In the genomic region with DNA sequence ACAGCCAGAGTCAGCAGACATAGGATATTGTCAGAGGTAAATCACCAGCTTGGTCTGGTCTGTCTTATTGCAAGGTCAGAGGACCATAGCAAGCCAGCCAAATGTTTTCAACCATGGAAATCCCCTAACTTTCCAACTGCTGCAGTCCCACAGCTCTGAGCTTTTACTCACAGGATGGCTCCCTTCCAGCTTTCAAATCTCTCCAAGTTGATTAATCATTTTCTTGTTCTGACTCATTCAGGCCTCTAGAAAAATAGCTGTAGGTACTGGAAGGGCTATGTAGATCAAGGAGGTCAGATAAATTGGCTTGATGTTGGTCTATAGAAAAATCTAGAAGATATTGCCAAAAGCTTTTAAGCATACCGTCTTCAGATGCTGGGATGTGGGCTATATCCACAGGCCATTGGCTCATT, we compare ENCODE assay signal across 9 cellular contexts.
DNase-seq lines count a peak whose midpoint lies in the region; ATAC-seq and TF ChIP-seq lines count a peak whose summit lies in the region.
"Had no signal": no experiment of that assay in that cellular context is flagged by ENCODE, and none has a peak within 500 bp of the region (broad histone marks: within the 10 kb centered on the region; RNA-seq: fewer than 3 reads in every experiment).

No MANE protein-coding gene starts in this region.

- POLR2A ChIA-PET in activated CD4-positive, alpha-beta T cell treated with anti-CD3 and anti-CD28 coated beads, Interleukin-2, amount 10 ng/mL, durations not matched to agents 7 days and 5 days (lab: Charles Lee), result interaction anchor here (0.6 kb wide), 1 partner anchor 450 kb away, joined by 7 read pairs; no protein-coding TSS in a partner anchor

- ATAC-seq in HG02642 (IDR thresholded peaks at IDR 0.05; ENCODE audit: poor library complexity, unreplicated experiment), result peak; percentile 84
- peak; percentile 94 for ATAC-seq in omental fat pad (ENCODE audit: low FRiP score)

- no peak overlapping the region for H3K9ac ChIP-seq in OCI-LY3 (ENCODE audit: low read length)

- TF ChIP-seq CTCF in OCI-LY3 (IDR thresholded peaks at IDR 0.05; ENCODE audit: low read depth, low read length) (no peak), epithelial cell of esophagus (IDR thresholded peaks at IDR 0.05; ENCODE audit: insufficient read depth, low read depth, low read length, missing control alignments) (no peak), omental fat pad (IDR thresholded peaks at IDR 0.05) (no peak)

- no peaks in the 10 kb centered on the region for H3K27me3 ChIP-seq in OCI-LY3 (ENCODE audit: low read depth, low read length)

- no peak overlapping the region for H2AFZ ChIP-seq in OCI-LY3 (ENCODE audit: low read depth, low read length)

- intact Hi-C loops in activated CD4-positive, alpha-beta T cell treated with anti-CD3 and anti-CD28 coated beads, Interleukin-2, amount 10 ng/mL, durations not matched to agents 24 days and 14 days (cut with micrococcal nuclease), result loop anchor here (1.0 to 10.0 kb wide), 5 partner anchors 21 to 564 kb away; no protein-coding TSS in a partner anchor

- H3K79me2 ChIP-seq in OCI-LY3 (ENCODE audit: low read length), result no peaks in the 10 kb centered on the region

- no peaks in the 10 kb centered on the region for H3K9me3 Mint-ChIP-seq in activated CD4-positive, alpha-beta T cell treated with anti-CD3 and anti-CD28 coated beads, Interleukin-2, amount 10 ng/mL, durations not matched to agents 24 days and 14 days
- H3K9me3 Mint-ChIP-seq in activated CD4-positive, alpha-beta T cell treated with anti-CD3 and anti-CD28 coated beads, Interleukin-2, amount 10 ng/mL, durations not matched to agents 7 days and 5 days, result peaks cover 2% of the 10 kb centered on the region
- H3K9me3 Mint-ChIP-seq: dendritic cell treated with granulocyte-macrophage colony-stimulating factor and Interleukin-4, amounts not matched to agents 40 ng/mL and 50 ng/mL, for 4 days had no signal

- H3K27ac Mint-ChIP-seq in activated CD4-positive, alpha-beta T cell treated with anti-CD3 and anti-CD28 coated beads, Interleukin-2, amount 10 ng/mL, durations not matched to agents 24 days and 14 days, result no peak overlapping the region
- no peak overlapping the region for H3K27ac Mint-ChIP-seq in activated CD4-positive, alpha-beta T cell treated with anti-CD3 and anti-CD28 coated beads, Interleukin-2, amount 10 ng/mL, durations not matched to agents 7 days and 5 days
- H3K27ac Mint-ChIP-seq: dendritic cell treated with granulocyte-macrophage colony-stimulating factor and Interleukin-4, amounts not matched to agents 40 ng/mL and 50 ng/mL, for 4 days had no signal

- DNase-seq in activated CD4-positive, alpha-beta T cell treated with anti-CD3 and anti-CD28 coated beads, Interleukin-2, amount 10 ng/mL, durations not matched to agents 24 days and 14 days, result peak; percentile 71
- no peak for DNase-seq in activated CD4-positive, alpha-beta T cell treated with anti-CD3 and anti-CD28 coated beads, Interleukin-2, amount 10 ng/mL, durations not matched to agents 7 days and 5 days
- peak; percentile 98 for DNase-seq in epithelial cell of esophagus (ENCODE audit: low read depth)
- DNase-seq in omental fat pad (ENCODE audit: low spot score), result no peak
- no peak for DNase-seq in NCI-H774 (lab: John Stamatoyannopoulos, UW)
- no peak for DNase-seq in NCI-H1105 (lab: John Stamatoyannopoulos, UW)

- CTCF ChIA-PET in activated CD4-positive, alpha-beta T cell treated with anti-CD3 and anti-CD28 coated beads, Interleukin-2, amount 10 ng/mL, durations not matched to agents 7 days and 5 days (lab: Charles Lee), result interaction anchor here (0.6 to 0.7 kb wide), 3 partner anchors 10 to 69 kb away, joined by 3 to 6 read pairs (median 3); no protein-coding TSS in a partner anchor

- H4K20me1 ChIP-seq in OCI-LY3 (ENCODE audit: insufficient read depth, low read length), result no peaks in the 10 kb centered on the region

- H3K27me3 Mint-ChIP-seq in activated CD4-positive, alpha-beta T cell treated with anti-CD3 and anti-CD28 coated beads, Interleukin-2, amount 10 ng/mL, durations not matched to agents 24 days and 14 days, result no peaks in the 10 kb centered on the region
- H3K27me3 Mint-ChIP-seq in activated CD4-positive, alpha-beta T cell treated with anti-CD3 and anti-CD28 coated beads, Interleukin-2, amount 10 ng/mL, durations not matched to agents 7 days and 5 days, result no peaks in the 10 kb centered on the region
- H3K27me3 Mint-ChIP-seq: dendritic cell treated with granulocyte-macrophage colony-stimulating factor and Interleukin-4, amounts not matched to agents 40 ng/mL and 50 ng/mL, for 4 days had no signal

- H3K4me1 Mint-ChIP-seq in activated CD4-positive, alpha-beta T cell treated with anti-CD3 and anti-CD28 coated beads, Interleukin-2, amount 10 ng/mL, durations not matched to agents 24 days and 14 days, result peaks cover 9% of the 10 kb centered on the region
- peaks cover 2% of the 10 kb centered on the region for H3K4me1 Mint-ChIP-seq in activated CD4-positive, alpha-beta T cell treated with anti-CD3 and anti-CD28 coated beads, Interleukin-2, amount 10 ng/mL, durations not matched to agents 7 days and 5 days

- H3K4me3 ChIP-seq in OCI-LY3 (ENCODE audit: low read length) (no peak overlapping the region; the same call in 1 of the 2 replicates), epithelial cell of esophagus (ENCODE audit: low read length) (no peak overlapping the region)

- peaks cover 28% of the 10 kb centered on the region for H3K4me1 ChIP-seq in OCI-LY3 (ENCODE audit: low read length)

- no peak overlapping the region for H3K4me3 Mint-ChIP-seq in activated CD4-positive, alpha-beta T cell treated with anti-CD3 and anti-CD28 coated beads, Interleukin-2, amount 10 ng/mL, durations not matched to agents 24 days and 14 days
- no peak overlapping the region for H3K4me3 Mint-ChIP-seq in activated CD4-positive, alpha-beta T cell treated with anti-CD3 and anti-CD28 coated beads, Interleukin-2, amount 10 ng/mL, durations not matched to agents 7 days and 5 days
- H3K4me3 Mint-ChIP-seq: dendritic cell treated with granulocyte-macrophage colony-stimulating factor and Interleukin-4, amounts not matched to agents 40 ng/mL and 50 ng/mL, for 4 days had no signal

- no peak overlapping the region for H3K27ac ChIP-seq in OCI-LY3 (ENCODE audit: low read length)

- peak overlapping the region; percentile 35 for H3K4me2 ChIP-seq in OCI-LY3 (ENCODE audit: low read length)

- H3K9me3 ChIP-seq in OCI-LY3 (ENCODE audit: insufficient read depth, low read length), result no peaks in the 10 kb centered on the region

- no peaks in the 10 kb centered on the region for H3K36me3 ChIP-seq in OCI-LY3 (replicated peaks; ENCODE audit: low read depth, low read length)

- H3K36me3 Mint-ChIP-seq in activated CD4-positive, alpha-beta T cell treated with anti-CD3 and anti-CD28 coated beads, Interleukin-2, amount 10 ng/mL, durations not matched to agents 24 days and 14 days (ENCODE audit: low read depth), result peaks cover 3% of the 10 kb centered on the region
- H3K36me3 Mint-ChIP-seq in activated CD4-positive, alpha-beta T cell treated with anti-CD3 and anti-CD28 coated beads, Interleukin-2, amount 10 ng/mL, durations not matched to agents 7 days and 5 days (ENCODE audit: low read depth), result peaks cover 2% of the 10 kb centered on the region

Comparison
In these comparisons a context has a peak if more than half of its experiments do, and no peak if none do; other contexts are left out.
1. DNase-seq: peak in activated CD4-positive, alpha-beta T cell treated with anti-CD3 and anti-CD28 coated beads, Interleukin-2, amount 10 ng/mL, durations not matched to agents 24 days and 14 days (single experiment) and epithelial cell of esophagus (single experiment); none in activated CD4-positive, alpha-beta T cell treated with anti-CD3 and anti-CD28 coated beads, Interleukin-2, amount 10 ng/mL, durations not matched to agents 7 days and 5 days (single experiment), omental fat pad (single experiment), NCI-H774 (single experiment) and NCI-H1105 (single experiment).